ENCODE assay signal across 2 cellular contexts in the genomic region with DNA sequence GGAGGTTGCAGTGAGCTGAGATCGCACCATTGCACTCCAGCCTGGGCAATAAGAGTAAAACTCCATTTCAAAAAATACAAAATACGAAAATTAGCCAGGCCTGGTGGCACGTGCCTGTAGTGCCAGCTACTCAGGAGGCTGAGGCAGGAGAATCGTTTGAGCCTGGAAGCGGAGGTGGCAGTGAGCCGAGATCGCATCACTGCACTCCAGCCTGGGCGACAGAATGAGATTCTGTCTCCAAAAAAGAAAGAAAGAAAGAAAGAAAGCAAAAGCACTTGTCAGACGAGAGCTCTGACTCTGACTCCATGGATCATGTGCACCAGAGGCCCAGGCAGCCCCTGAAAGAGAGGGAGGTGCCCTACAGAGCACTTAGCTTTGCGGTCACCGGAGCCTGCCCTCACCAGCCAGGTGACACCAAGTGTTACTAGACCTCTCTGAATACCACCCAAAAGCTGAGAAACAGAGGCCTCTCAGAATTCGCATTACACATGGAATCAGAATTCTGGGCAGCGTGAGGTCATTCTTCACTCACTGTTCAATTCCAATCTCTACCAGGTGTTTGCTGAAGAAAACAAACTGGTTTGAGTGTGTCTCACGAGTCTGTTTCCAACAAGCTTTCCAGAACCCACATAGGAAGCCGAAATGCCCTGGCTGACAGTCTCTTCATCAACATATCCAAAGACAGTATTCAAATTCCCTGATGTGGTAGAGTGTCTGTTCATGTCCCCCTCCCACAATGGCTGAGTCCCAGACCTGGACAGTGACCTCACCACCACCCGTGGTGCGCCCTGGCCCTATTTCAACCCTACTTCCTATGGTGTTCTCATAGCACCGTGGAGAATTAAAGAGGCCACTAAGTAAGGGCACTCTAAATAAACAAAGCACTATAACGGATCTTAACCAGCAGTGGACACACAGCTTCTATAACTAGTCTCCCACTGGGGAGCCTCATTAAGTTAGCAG.
TF ChIP-seq lines count a peak whose summit lies in the region.

No MANE protein-coding gene starts in this region.

TF ChIP-seq in SK-N-SH, 30 proteins besides CTCF, POLR2A, EP300 and RAD21 (continued from another document):
- TF ChIP-seq, protein P1, sequence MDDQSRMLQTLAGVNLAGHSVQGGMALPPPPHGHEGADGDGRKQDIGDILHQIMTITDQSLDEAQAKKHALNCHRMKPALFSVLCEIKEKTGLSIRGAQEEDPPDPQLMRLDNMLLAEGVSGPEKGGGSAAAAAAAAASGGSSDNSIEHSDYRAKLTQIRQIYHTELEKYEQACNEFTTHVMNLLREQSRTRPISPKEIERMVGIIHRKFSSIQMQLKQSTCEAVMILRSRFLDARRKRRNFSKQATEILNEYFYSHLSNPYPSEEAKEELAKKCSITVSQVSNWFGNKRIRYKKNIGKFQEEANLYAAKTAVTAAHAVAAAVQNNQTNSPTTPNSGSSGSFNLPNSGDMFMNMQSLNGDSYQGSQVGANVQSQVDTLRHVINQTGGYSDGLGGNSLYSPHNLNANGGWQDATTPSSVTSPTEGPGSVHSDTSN (IDR thresholded peaks at IDR 0.05) = no peak
- TF ChIP-seq ELF1 (IDR thresholded peaks at IDR 0.05) = no peak
- no peak for TF ChIP-seq NFIC (IDR thresholded peaks at IDR 0.05; ENCODE audit: borderline replicate concordance)
- TF ChIP-seq POLR2AphosphoS5 (IDR thresholded peaks at IDR 0.05; ENCODE audit: low read depth, low read length) = no peak
- no peak for TF ChIP-seq FOXM1 (IDR thresholded peaks at IDR 0.05; ENCODE audit: low read depth)
- no peak for TF ChIP-seq TAF1 (IDR thresholded peaks at IDR 0.05; ENCODE audit: borderline replicate concordance, low read depth, low read length)
- TF ChIP-seq GABPA (IDR thresholded peaks at IDR 0.05; ENCODE audit: low read depth) = no peak
- TF ChIP-seq MXI1 (IDR thresholded peaks at IDR 0.05; ENCODE audit: low read depth, low read length) = no peak
- TF ChIP-seq, protein P2, sequence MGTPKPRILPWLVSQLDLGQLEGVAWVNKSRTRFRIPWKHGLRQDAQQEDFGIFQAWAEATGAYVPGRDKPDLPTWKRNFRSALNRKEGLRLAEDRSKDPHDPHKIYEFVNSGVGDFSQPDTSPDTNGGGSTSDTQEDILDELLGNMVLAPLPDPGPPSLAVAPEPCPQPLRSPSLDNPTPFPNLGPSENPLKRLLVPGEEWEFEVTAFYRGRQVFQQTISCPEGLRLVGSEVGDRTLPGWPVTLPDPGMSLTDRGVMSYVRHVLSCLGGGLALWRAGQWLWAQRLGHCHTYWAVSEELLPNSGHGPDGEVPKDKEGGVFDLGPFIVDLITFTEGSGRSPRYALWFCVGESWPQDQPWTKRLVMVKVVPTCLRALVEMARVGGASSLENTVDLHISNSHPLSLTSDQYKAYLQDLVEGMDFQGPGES (IDR thresholded peaks at IDR 0.05; ENCODE audit: low read depth, low read length) = no peak
- TF ChIP-seq, protein P3, sequence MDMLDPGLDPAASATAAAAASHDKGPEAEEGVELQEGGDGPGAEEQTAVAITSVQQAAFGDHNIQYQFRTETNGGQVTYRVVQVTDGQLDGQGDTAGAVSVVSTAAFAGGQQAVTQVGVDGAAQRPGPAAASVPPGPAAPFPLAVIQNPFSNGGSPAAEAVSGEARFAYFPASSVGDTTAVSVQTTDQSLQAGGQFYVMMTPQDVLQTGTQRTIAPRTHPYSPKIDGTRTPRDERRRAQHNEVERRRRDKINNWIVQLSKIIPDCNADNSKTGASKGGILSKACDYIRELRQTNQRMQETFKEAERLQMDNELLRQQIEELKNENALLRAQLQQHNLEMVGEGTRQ (IDR thresholded peaks at IDR 0.05; ENCODE audit: borderline replicate concordance, low read depth, low read length) = no peak
- no peak for TF ChIP-seq SIN3A (IDR thresholded peaks at IDR 0.05; ENCODE audit: borderline replicate concordance, low read depth, low read length)
- no peak for TF ChIP-seq TEAD4 (IDR thresholded peaks at IDR 0.05; ENCODE audit: borderline replicate concordance, insufficient read depth)

TF ChIP-seq in SK-N-SH treated with all-trans-retinoic acid at 6 μM for 48 hours, 23 proteins besides CTCF, POLR2A, EP300 and RAD21 (continued from another document):
- TF ChIP-seq, protein P4, sequence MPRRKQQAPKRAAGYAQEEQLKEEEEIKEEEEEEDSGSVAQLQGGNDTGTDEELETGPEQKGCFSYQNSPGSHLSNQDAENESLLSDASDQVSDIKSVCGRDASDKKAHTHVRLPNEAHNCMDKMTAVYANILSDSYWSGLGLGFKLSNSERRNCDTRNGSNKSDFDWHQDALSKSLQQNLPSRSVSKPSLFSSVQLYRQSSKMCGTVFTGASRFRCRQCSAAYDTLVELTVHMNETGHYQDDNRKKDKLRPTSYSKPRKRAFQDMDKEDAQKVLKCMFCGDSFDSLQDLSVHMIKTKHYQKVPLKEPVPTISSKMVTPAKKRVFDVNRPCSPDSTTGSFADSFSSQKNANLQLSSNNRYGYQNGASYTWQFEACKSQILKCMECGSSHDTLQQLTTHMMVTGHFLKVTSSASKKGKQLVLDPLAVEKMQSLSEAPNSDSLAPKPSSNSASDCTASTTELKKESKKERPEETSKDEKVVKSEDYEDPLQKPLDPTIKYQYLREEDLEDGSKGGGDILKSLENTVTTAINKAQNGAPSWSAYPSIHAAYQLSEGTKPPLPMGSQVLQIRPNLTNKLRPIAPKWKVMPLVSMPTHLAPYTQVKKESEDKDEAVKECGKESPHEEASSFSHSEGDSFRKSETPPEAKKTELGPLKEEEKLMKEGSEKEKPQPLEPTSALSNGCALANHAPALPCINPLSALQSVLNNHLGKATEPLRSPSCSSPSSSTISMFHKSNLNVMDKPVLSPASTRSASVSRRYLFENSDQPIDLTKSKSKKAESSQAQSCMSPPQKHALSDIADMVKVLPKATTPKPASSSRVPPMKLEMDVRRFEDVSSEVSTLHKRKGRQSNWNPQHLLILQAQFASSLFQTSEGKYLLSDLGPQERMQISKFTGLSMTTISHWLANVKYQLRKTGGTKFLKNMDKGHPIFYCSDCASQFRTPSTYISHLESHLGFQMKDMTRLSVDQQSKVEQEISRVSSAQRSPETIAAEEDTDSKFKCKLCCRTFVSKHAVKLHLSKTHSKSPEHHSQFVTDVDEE (CRISPR knock-in tag; IDR thresholded peaks at IDR 0.05) = no peak
- TF ChIP-seq TCF4 (CRISPR knock-in tag; IDR thresholded peaks at IDR 0.05; ENCODE audit: borderline replicate concordance) (no peak), ZFP3 (CRISPR knock-in tag; IDR thresholded peaks at IDR 0.05) (no peak), ZNF8 (CRISPR knock-in tag; IDR thresholded peaks at IDR 0.05) (no peak), CSDC2 (CRISPR knock-in tag; IDR thresholded peaks at IDR 0.05) (no peak)
- TF ChIP-seq, protein P5, sequence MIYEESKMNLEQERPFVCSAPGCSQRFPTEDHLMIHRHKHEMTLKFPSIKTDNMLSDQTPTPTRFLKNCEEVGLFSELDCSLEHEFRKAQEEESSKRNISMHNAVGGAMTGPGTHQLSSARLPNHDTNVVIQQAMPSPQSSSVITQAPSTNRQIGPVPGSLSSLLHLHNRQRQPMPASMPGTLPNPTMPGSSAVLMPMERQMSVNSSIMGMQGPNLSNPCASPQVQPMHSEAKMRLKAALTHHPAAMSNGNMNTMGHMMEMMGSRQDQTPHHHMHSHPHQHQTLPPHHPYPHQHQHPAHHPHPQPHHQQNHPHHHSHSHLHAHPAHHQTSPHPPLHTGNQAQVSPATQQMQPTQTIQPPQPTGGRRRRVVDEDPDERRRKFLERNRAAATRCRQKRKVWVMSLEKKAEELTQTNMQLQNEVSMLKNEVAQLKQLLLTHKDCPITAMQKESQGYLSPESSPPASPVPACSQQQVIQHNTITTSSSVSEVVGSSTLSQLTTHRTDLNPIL (CRISPR knock-in tag; IDR thresholded peaks at IDR 0.05; ENCODE audit: low read depth) = no peak
